Comparison of ENCODE assay signal across 12 cellular contexts in the genomic region with DNA sequence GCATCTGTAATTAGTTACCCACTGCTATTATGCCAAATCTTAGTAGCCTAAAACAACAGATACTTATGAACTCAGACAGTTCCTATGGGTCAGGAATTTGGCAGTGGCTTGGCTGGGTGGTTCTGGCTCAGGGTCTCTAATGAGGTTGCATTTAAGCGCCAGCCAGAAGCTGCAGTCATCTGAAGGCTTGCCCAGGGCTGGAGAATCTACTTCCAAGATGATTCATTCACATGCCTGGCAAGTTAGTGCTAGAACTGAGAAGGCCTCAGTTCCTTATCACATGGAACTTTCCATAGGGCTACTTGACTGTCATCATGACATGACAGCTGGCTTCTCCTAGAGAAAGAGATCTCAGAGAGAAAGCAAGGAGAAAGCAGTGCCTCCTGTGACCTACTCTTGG.
DNase-seq lines count a peak whose midpoint lies in the region; ATAC-seq and TF ChIP-seq lines count a peak whose summit lies in the region.
"Had no signal": no experiment of that assay in that cellular context is flagged by ENCODE, and none has a peak within 500 bp of the region (broad histone marks: within the 10 kb centered on the region; RNA-seq: fewer than 3 reads in every experiment).

No MANE protein-coding gene starts in this region.

- H3K9me3 ChIP-seq in right lobe of liver: no peaks in the 10 kb centered on the region

- H3K27ac ChIP-seq in right lobe of liver: no peak overlapping the region
- H3K27ac ChIP-seq: C4-2B, SK-N-MC had no signal

- H3K27me3 ChIP-seq in right lobe of liver: no peaks in the 10 kb centered on the region

- intact Hi-C loops in lower leg skin (cut with DNase I; ENCODE audit: low total_unique reads): loop anchor here (5.0 kb wide), 1 partner anchor 856 kb away; no protein-coding TSS in a partner anchor
- intact Hi-C loops in right lobe of liver (cut with DNase I): no loop called here

- WGBS in lower leg skin, 2 donors: 22 to 53% methylated on average over 1 of the region's 1 CpG
- 80% methylated on average over 1 of the region's 1 CpG for WGBS in right lobe of liver (ENCODE audit: insufficient coverage, low coverage, low lambda C conversion rate, missing lambda C conversion rate)

- H3K4me3 ChIP-seq in lower leg skin (ENCODE audit: low read depth, poor library complexity, severe bottlenecking) (no peak overlapping the region), right lobe of liver (no peak overlapping the region)
- H3K4me3 ChIP-seq: SK-N-MC had no signal

- TF ChIP-seq POLR2A in lower leg skin (IDR thresholded peaks at IDR 0.05) (no peak), right lobe of liver (IDR thresholded peaks at IDR 0.05) (no peak)

- H3K4me1 ChIP-seq in right lobe of liver: no peaks in the 10 kb centered on the region

- no peak for TF ChIP-seq CTCF in lower leg skin (IDR thresholded peaks at IDR 0.05)
- TF ChIP-seq CTCF in right lobe of liver (IDR thresholded peaks at IDR 0.05): no peak

- peak; percentile 79 for DNase-seq in AG08395 (ENCODE audit: low spot score)
- peak; percentile 92 for DNase-seq in M059J (ENCODE audit: low read depth)
- peak; percentile 47 for DNase-seq in dermis blood vessel endothelial cell
- peak; percentile 61 to 87 for DNase-seq in lower leg skin (ENCODE audit: low spot score in 2 of 2)
- DNase-seq in GF-D8 (lab: John Stamatoyannopoulos, UW): no peak
- DNase-seq in right lobe of liver: no peak
- DNase-seq: NCI-H1105; stimulated activated CD4-positive, alpha-beta T cell treated with anti-CD3 and anti-CD28 coated beads, Interleukin-2, amount 100 ng/mL, for 24 hours had no signal

- H3K36me3 ChIP-seq in right lobe of liver: no peaks in the 10 kb centered on the region

- ATAC-seq in GM18907 (IDR thresholded peaks at IDR 0.05; ENCODE audit: unreplicated experiment) (no peak), HG03280 (IDR thresholded peaks at IDR 0.05; ENCODE audit: unreplicated experiment) (no peak), right lobe of liver (no peak)

Comparison
In these comparisons a context has a peak if more than half of its experiments do, and no peak if none do; other contexts are left out.
1. DNase-seq: peak in AG08395 (single experiment), M059J (single experiment), dermis blood vessel endothelial cell (single experiment) and lower leg skin (2 of 2); none in GF-D8 (single experiment) and right lobe of liver (0 of 3).